Comparison of ENCODE assay signal across 23 cellular contexts in genomic region chr13:105033999-105034398, GRCh38.
"Had no signal": no experiment of that assay in that cellular context is flagged by ENCODE, and none has a peak within 500 bp of the region (broad histone marks: within the 10 kb centered on the region; RNA-seq: fewer than 3 reads in every experiment).

No MANE protein-coding gene starts in this region.

- H3K27me3 Mint-ChIP-seq: naive thymus-derived CD8-positive, alpha-beta T cell had no signal

- H3K4me1 ChIP-seq: psoas muscle, spleen, transverse colon had no signal

- ATAC-seq: left lobe of liver; mucosa of descending colon; naive thymus-derived CD8-positive, alpha-beta T cell; psoas muscle; sciatic nerve had no signal

- H3K4me3 ChIP-seq: coronary artery, hepatocyte, mucosa of descending colon, psoas muscle, spleen, stomach, thoracic aorta, transverse colon had no signal

- DNase-seq: effector CD4-positive, alpha-beta T cell; foreskin melanocyte; head of caudate nucleus; islet precursor cell; mammary epithelial cell; mucosa of descending colon; naive thymus-derived CD8-positive, alpha-beta T cell; psoas muscle; retina; spleen; stimulated activated CD4-positive, alpha-beta T cell treated with anti-CD3 and anti-CD28 coated beads, Interleukin-15, amount 100 ng/mL, for 24 hours; stimulated activated CD4-positive, alpha-beta T cell treated with anti-CD3 and anti-CD28 coated beads, Interleukin-1b, Interleukin-23, amount 100 ng/mL, for 48 hours; stimulated activated CD4-positive, alpha-beta T cell treated with anti-CD3 and anti-CD28 coated beads, Interleukin-4, amount 100 ng/mL, for 4 hours; stimulated activated naive CD4-positive, alpha-beta T cell; stomach; substantia nigra; transverse colon had no signal

- H3K36me3 ChIP-seq: neutrophil, spleen, stomach, thoracic aorta, transverse colon had no signal

- H3K4me3 Mint-ChIP-seq: naive thymus-derived CD8-positive, alpha-beta T cell had no signal

- H3K4me1 Mint-ChIP-seq: naive thymus-derived CD8-positive, alpha-beta T cell had no signal

- H3K27ac ChIP-seq: coronary artery, hepatocyte, neutrophil, psoas muscle, spleen, stomach, thoracic aorta, transverse colon had no signal

- H3K9me3 Mint-ChIP-seq: naive thymus-derived CD8-positive, alpha-beta T cell had no signal

- H3K36me3 Mint-ChIP-seq: naive thymus-derived CD8-positive, alpha-beta T cell had no signal

- H3K9me3 ChIP-seq: mucosa of descending colon, neutrophil, psoas muscle, spleen, stomach, thoracic aorta, transverse colon had no signal

- H3K27me3 ChIP-seq: hepatocyte, neutrophil, spleen, stomach, transverse colon had no signal
